ENCODE assay signal across 18 cellular contexts in genomic region chr3:60673123-60673522, GRCh38.
DNase-seq lines count a peak whose midpoint lies in the region; ATAC-seq and TF ChIP-seq lines count a peak whose summit lies in the region.
"Had no signal": no experiment of that assay in that cellular context is flagged by ENCODE, and none has a peak within 500 bp of the region (broad histone marks: within the 10 kb centered on the region; RNA-seq: fewer than 3 reads in every experiment).

No MANE protein-coding gene starts in this region.

- H2BK15ac ChIP-seq in mesenchymal stem cell (ENCODE audit: low read depth, poor library complexity, severe bottlenecking), result no peak overlapping the region

- DNase-seq in DND-41 (no peak), brain pericyte (ENCODE audit: low read depth, low spot score) (peak; percentile 32), mesenchymal stem cell (peak; percentile 75), GDM1 (lab: John Stamatoyannopoulos, UW) (no peak), hypothalamus (lab: John Stamatoyannopoulos, UW) (no peak), Ammon's horn (ENCODE audit: low spot score) (no peak)
- DNase-seq: 8988T; AML-193; Calu3; CD4-positive, CD25-positive, alpha-beta regulatory T cell; DMS 273 treated with DMSO at 0.1 percent for 48 hours; GM23248; HFFc6 had no signal

- no peaks in the 10 kb centered on the region for H3K79me1 ChIP-seq in mesenchymal stem cell (replicated peaks; ENCODE audit: low read length, poor library complexity, severe bottlenecking)

- H3K4me1 ChIP-seq in DND-41 (ENCODE audit: insufficient read depth, low read length) (peaks cover 4% of the 10 kb centered on the region; the same call in 1 of the 2 replicates), HUES6 (ENCODE audit: control insufficient read depth, insufficient read depth, low read length) (peaks cover 31% of the 10 kb centered on the region; the same call in 1 of the 2 replicates), mesenchymal stem cell (ENCODE audit: control insufficient read depth, insufficient read depth, low read depth, low read length) (no peaks in the 10 kb centered on the region)
- H3K4me1 ChIP-seq: BLaER1 treated with 17β-estradiol and CSF1 and Interleukin-3, amounts not matched to agents 10 nM and 100 nM; HAP-1 had no signal

- no peak overlapping the region for H3K4ac ChIP-seq in mesenchymal stem cell (ENCODE audit: low read depth in 1 of 2, low read length in 2 of 2)

- H2AK5ac ChIP-seq in mesenchymal stem cell (ENCODE audit: low read length, severe bottlenecking), result no peak overlapping the region

- peak overlapping the region; percentile 51; the same call in 1 of the 2 replicates for H2AFZ ChIP-seq in DND-41 (ENCODE audit: low read depth, low read length)
- H2AFZ ChIP-seq in mesenchymal stem cell (ENCODE audit: low read depth, low read length), result no peak overlapping the region
- H2AFZ ChIP-seq: GM23248 had no signal

- H3K9ac ChIP-seq in DND-41 (ENCODE audit: low read depth, low read length), result no peak overlapping the region
- H3K9ac ChIP-seq in HUES6 (ENCODE audit: low read length), result no peak overlapping the region
- H3K9ac ChIP-seq in mesenchymal stem cell (ENCODE audit: low read length), result no peak overlapping the region
- H3K9ac ChIP-seq: BLaER1 treated with 17β-estradiol and CSF1 and Interleukin-3, amounts not matched to agents 10 nM and 100 nM; GM23248 had no signal

- H3K9me3 ChIP-seq in DND-41 (ENCODE audit: insufficient read depth, low read length, severe bottlenecking) (peaks cover 3% of the 10 kb centered on the region), HUES6 (ENCODE audit: control insufficient read depth, insufficient read depth, low read depth, low read length) (no peaks in the 10 kb centered on the region; the same call in 1 of the 2 replicates), mesenchymal stem cell (ENCODE audit: control insufficient read depth, low read length) (no peaks in the 10 kb centered on the region)
- H3K9me3 ChIP-seq: HAP-1 had no signal

- H2BK12ac ChIP-seq in mesenchymal stem cell (ENCODE audit: low read length in 2 of 2), result no peak overlapping the region

- no peak overlapping the region for H3K14ac ChIP-seq in mesenchymal stem cell (ENCODE audit: low read length in 2 of 2)

- WGBS in mesenchymal stem cell, result no CpG with 5 or more reads among the region's 2 CpGs

- TF ChIP-seq CTCF in DND-41 (IDR thresholded peaks at IDR 0.05; ENCODE audit: borderline replicate concordance, extremely low read depth, low read length, poor library complexity, severe bottlenecking), result no peak

- peak overlapping the region; percentile 9; the same call in 1 of the 2 replicates for H3K4me2 ChIP-seq in DND-41 (ENCODE audit: insufficient read depth, low read length)
- no peak overlapping the region for H3K4me2 ChIP-seq in mesenchymal stem cell (ENCODE audit: low read length, poor library complexity, severe bottlenecking)
- H3K4me2 ChIP-seq: BLaER1 treated with 17β-estradiol and CSF1 and Interleukin-3, amounts not matched to agents 10 nM and 100 nM had no signal

- H3K4me3 ChIP-seq in DND-41 (ENCODE audit: low read depth in 1 of 2, low read length in 2 of 2) (no peak overlapping the region; a peak in 1 of 4 replicates), HUES6 (ENCODE audit: low read depth, low read length) (no peak overlapping the region), mesenchymal stem cell (ENCODE audit: insufficient read depth in 1 of 2, low read depth in 1 of 2, low read length in 2 of 2) (no peak overlapping the region)
- H3K4me3 ChIP-seq: BLaER1 treated with 17β-estradiol and CSF1 and Interleukin-3, amounts not matched to agents 10 nM and 100 nM; GM23248; HAP-1 had no signal

- H2BK120ac ChIP-seq in mesenchymal stem cell (ENCODE audit: low read depth, low read length), result no peak overlapping the region

- no peak overlapping the region for H3K18ac ChIP-seq in mesenchymal stem cell (ENCODE audit: low read depth in 1 of 2, low read length in 2 of 2)

- H4K91ac ChIP-seq in mesenchymal stem cell (ENCODE audit: low read length), result no peak overlapping the region

- ATAC-seq in DND-41 (ENCODE audit: insufficient read depth, low read depth) (no peak), HG02588 (IDR thresholded peaks at IDR 0.05; ENCODE audit: unreplicated experiment) (no peak)

- H4K8ac ChIP-seq in mesenchymal stem cell (ENCODE audit: low read length), result no peak overlapping the region

- H3K36me3 ChIP-seq in DND-41 (ENCODE audit: insufficient read depth, low read length) (no peaks in the 10 kb centered on the region), HUES6 (ENCODE audit: control insufficient read depth, insufficient read depth, low read length) (no peaks in the 10 kb centered on the region), mesenchymal stem cell (ENCODE audit: control insufficient read depth in 1 of 2, insufficient read depth in 2 of 2, low read depth in 1 of 2, low read length in 2 of 2) (no peaks in the 10 kb centered on the region)
- H3K36me3 ChIP-seq: BLaER1 treated with 17β-estradiol and CSF1 and Interleukin-3, amounts not matched to agents 10 nM and 100 nM; HAP-1 had no signal

- H3K23ac ChIP-seq in mesenchymal stem cell (ENCODE audit: low read length in 2 of 2), result no peak overlapping the region

- H2BK5ac ChIP-seq in mesenchymal stem cell (ENCODE audit: low read depth, low read length, poor library complexity, severe bottlenecking), result no peak overlapping the region

- H3K27me3 ChIP-seq in DND-41 (ENCODE audit: insufficient read depth, low read length, poor library complexity) (no peaks in the 10 kb centered on the region), HUES6 (ENCODE audit: control insufficient read depth, insufficient read depth, low read length) (no peaks in the 10 kb centered on the region), mesenchymal stem cell (ENCODE audit: control insufficient read depth in 1 of 2, insufficient read depth in 1 of 2, low read length in 2 of 2) (no peaks in the 10 kb centered on the region)
- H3K27me3 ChIP-seq: BLaER1 treated with 17β-estradiol and CSF1 and Interleukin-3, amounts not matched to agents 10 nM and 100 nM had no signal

- no peaks in the 10 kb centered on the region for H3K79me2 ChIP-seq in DND-41 (ENCODE audit: insufficient read depth, low read length)

- H3K27ac ChIP-seq in DND-41 (ENCODE audit: low read length), result peak overlapping the region; percentile 53; the same call in 1 of the 2 replicates
- H3K27ac ChIP-seq in HUES6 (ENCODE audit: low read depth, low read length), result 0 out of 2 replicates have a peak overlapping the region, but pooled peaks have one; percentile 66
- no peak overlapping the region for H3K27ac ChIP-seq in mesenchymal stem cell (ENCODE audit: low read length, poor library complexity, severe bottlenecking)
- H3K27ac ChIP-seq: BLaER1 treated with 17β-estradiol and CSF1 and Interleukin-3, amounts not matched to agents 10 nM and 100 nM; GM23248; HL-60 had no signal

- no peaks in the 10 kb centered on the region for H4K20me1 ChIP-seq in DND-41 (ENCODE audit: insufficient read depth, low read length)
- H4K20me1 ChIP-seq: BLaER1 treated with 17β-estradiol and CSF1 and Interleukin-3, amounts not matched to agents 10 nM and 100 nM had no signal

Comparison
In these comparisons a context has a peak if more than half of its experiments do, and no peak if none do; other contexts are left out.
1. DNase-seq: peak in brain pericyte (single experiment) and mesenchymal stem cell (single experiment); none in DND-41 (single experiment), GDM1 (single experiment), hypothalamus (0 of 51) and Ammon's horn (single experiment).